16 cellular contexts compared by ENCODE assay signal in the genomic region with DNA sequence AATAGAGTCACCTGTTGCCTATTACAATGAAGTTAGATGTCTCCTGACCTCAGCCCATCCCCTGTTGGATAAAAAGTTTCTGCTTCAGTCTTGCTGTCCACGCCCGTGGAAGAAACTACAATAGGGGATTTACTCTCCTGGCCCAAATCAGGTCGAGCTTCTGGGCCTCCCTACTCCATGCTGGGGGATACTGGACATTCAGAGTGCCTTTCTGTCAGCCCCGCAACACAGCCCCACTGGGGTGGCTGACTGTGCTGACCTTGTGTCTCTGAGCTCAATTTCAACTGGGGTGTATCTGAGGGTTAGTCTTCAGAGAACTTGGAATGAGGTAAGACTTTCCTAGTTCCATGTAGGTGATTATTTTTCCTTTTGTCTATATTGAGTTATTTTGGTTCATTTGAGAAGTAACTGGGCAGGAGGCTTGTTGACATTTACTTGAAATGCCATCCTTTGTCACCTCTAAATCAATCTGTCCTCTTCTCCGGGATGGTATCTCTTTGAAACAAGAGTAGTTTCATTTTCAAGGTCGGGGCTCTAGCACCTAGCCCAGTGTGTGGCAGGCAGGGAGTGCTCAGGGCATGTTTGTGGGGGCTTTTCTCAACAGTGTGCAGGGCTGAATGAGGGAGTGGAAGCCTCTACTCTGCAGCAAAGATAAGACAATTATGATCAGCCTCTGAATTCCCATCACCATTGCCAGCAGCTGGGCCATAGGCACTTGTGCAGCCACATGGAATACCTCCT. TPM values are rescaled to one million over a fixed set of nuclear protein-coding genes. Genes with fewer than 3 reads are reported as not detected.
DNase-seq lines count a peak whose midpoint lies in the region; ATAC-seq and TF ChIP-seq lines count a peak whose summit lies in the region.
"Had no signal": no experiment of that assay in that cellular context is flagged by ENCODE, and none has a peak within 500 bp of the region (broad histone marks: within the 10 kb centered on the region; RNA-seq: fewer than 3 reads in every experiment).

No MANE protein-coding gene starts in this region.

- intact Hi-C loops in upper lobe of right lung (cut with DNase I): no loop called here

- CTCF ChIA-PET in HEK293 (lab: Yijun Ruan, JAX): no interaction called here
- CTCF ChIA-PET in GM10248 (lab: Yijun Ruan, JAX): interaction anchor here (1.9 kb wide), 1 partner anchor 11 kb away, joined by 5 read pairs; no protein-coding TSS in a partner anchor

- H3K4me3 ChIP-seq in HEK293 (ENCODE audit: low read depth, low read length) (no peak overlapping the region), Loucy (ENCODE audit: low read length, poor library complexity, severe bottlenecking) (no peak overlapping the region), upper lobe of right lung (no peak overlapping the region)
- H3K4me3 ChIP-seq: BLaER1 treated with 17β-estradiol and CSF1 and Interleukin-3, amounts not matched to agents 10 nM and 100 nM; HAP-1 had no signal

- no peaks in the 10 kb centered on the region for H3F3A ChIP-seq in Loucy (ENCODE audit: low read depth)

- peak; percentile 22 for DNase-seq in islet precursor cell
- DNase-seq in upper lobe of right lung: peak; percentile 18
- DNase-seq in medulla oblongata (ENCODE audit: extremely low spot score): no peak
- no peak for DNase-seq in cerebellar nuclear complex (lab: John Stamatoyannopoulos, UW)
- no peak for DNase-seq in GM10248 (ENCODE audit: extremely low spot score)
- DNase-seq: Calu3, NCI-H1417 treated with DMSO at 0.1 percent for 48 hours, NCI-H187 treated with DMSO at 0.1 percent for 48 hours, NCI-H2227 treated with DMSO at 0.1 percent for 48 hours, NCI-H510A treated with DMSO at 0.1 percent for 48 hours, NCI-H82 had no signal

- no peaks in the 10 kb centered on the region for H3K79me2 ChIP-seq in Loucy (ENCODE audit: insufficient read depth, low read length)

- ATAC-seq in upper lobe of right lung: no peak
- ATAC-seq: CD8-positive, alpha-beta T cell had no signal

- H2AFZ ChIP-seq in Loucy (ENCODE audit: low read length): no peak overlapping the region

- H3K27me3 ChIP-seq in Loucy (ENCODE audit: insufficient read depth, low read length, poor library complexity, severe bottlenecking) (no peaks in the 10 kb centered on the region), upper lobe of right lung (no peaks in the 10 kb centered on the region)

- POLR2A ChIA-PET in HEK293 (lab: Yijun Ruan, JAX): no interaction called here
- POLR2A ChIA-PET in GM10248 (lab: Yijun Ruan, JAX): no interaction called here

- H3K36me3 ChIP-seq in HEK293 (ENCODE audit: control insufficient read depth in 2 of 2, insufficient read depth in 1 of 2, low read length in 2 of 2) (no peaks in the 10 kb centered on the region), Loucy (ENCODE audit: insufficient read depth, low read length) (no peaks in the 10 kb centered on the region), upper lobe of right lung (no peaks in the 10 kb centered on the region)
- H3K36me3 ChIP-seq: BLaER1 treated with 17β-estradiol and CSF1 and Interleukin-3, amounts not matched to agents 10 nM and 100 nM; HAP-1 had no signal

- no peaks in the 10 kb centered on the region for H3K9me2 ChIP-seq in Loucy (replicated peaks; ENCODE audit: low read depth, low read length)

- no peak overlapping the region for H3K9ac ChIP-seq in Loucy (ENCODE audit: low read depth, low read length, poor library complexity, severe bottlenecking)
- H3K9ac ChIP-seq: BLaER1 treated with 17β-estradiol and CSF1 and Interleukin-3, amounts not matched to agents 10 nM and 100 nM had no signal

- H3K27ac ChIP-seq in HEK293 (ENCODE audit: extremely low read depth, low read depth, low read length) (no peak overlapping the region), upper lobe of right lung (no peak overlapping the region)
- H3K27ac ChIP-seq: BLaER1 treated with 17β-estradiol and CSF1 and Interleukin-3, amounts not matched to agents 10 nM and 100 nM had no signal

- no peaks in the 10 kb centered on the region for H3K9me3 ChIP-seq in HEK293 (ENCODE audit: control insufficient read depth, insufficient read depth, low read depth, low read length)
- no peaks in the 10 kb centered on the region for H3K9me3 ChIP-seq in Loucy (ENCODE audit: insufficient read depth, low read depth, low read length)
- H3K9me3 ChIP-seq in upper lobe of right lung: no peaks in the 10 kb centered on the region
- H3K9me3 ChIP-seq: BLaER1 treated with 17β-estradiol and CSF1 and Interleukin-3, amounts not matched to agents 10 nM and 100 nM; HAP-1 had no signal

- H4K20me1 ChIP-seq in Loucy (ENCODE audit: insufficient read depth, low read length, poor library complexity, severe bottlenecking): no peaks in the 10 kb centered on the region
- H4K20me1 ChIP-seq: BLaER1 treated with 17β-estradiol and CSF1 and Interleukin-3, amounts not matched to agents 10 nM and 100 nM had no signal

- H3K4me2 ChIP-seq in Loucy (ENCODE audit: low read depth, low read length, poor library complexity, severe bottlenecking): peak overlapping the region; percentile 14

- H3K4me1 ChIP-seq in HEK293 (ENCODE audit: control insufficient read depth, insufficient read depth, low read length) (no peaks in the 10 kb centered on the region), Loucy (ENCODE audit: insufficient read depth, low read length, poor library complexity, severe bottlenecking) (no peaks in the 10 kb centered on the region), upper lobe of right lung (no peaks in the 10 kb centered on the region)
- H3K4me1 ChIP-seq: BLaER1 treated with 17β-estradiol and CSF1 and Interleukin-3, amounts not matched to agents 10 nM and 100 nM; HAP-1 had no signal

- TF ChIP-seq CTCF in HEK293 (tag by site-specific recombination; IDR thresholded peaks at IDR 0.05): no peak
- no peak for TF ChIP-seq CTCF in Loucy (conservative IDR thresholded peaks at IDR 0.05; ENCODE audit: low read length)
- TF ChIP-seq CTCF in upper lobe of right lung (IDR thresholded peaks at IDR 0.05): no peak
- TF ChIP-seq CTCF in GM10248 (IDR thresholded peaks at IDR 0.05; ENCODE audit: control extremely low read depth, extremely low read depth, low read depth, missing control alignments): no peak

TF ChIP-seq in HEK293, 187 proteins besides CTCF, POLR2A, EP300 and RAD21:
- no peak for TF ChIP-seq ZNF248 (tag by site-specific recombination; IDR thresholded peaks at IDR 0.05)
- TF ChIP-seq ZNF155 (tag by site-specific recombination; IDR thresholded peaks at IDR 0.05): no peak
- peak; percentile 77; the same call in 1 of the 2 replicates for TF ChIP-seq SCRT2 (tag by site-specific recombination; IDR thresholded peaks at IDR 0.05)
TF ChIP-seq in HEK293: peak in this region for 1.

RNA-seq across cellular contexts. Expression of gene CXCL12, which starts 17.7 kb away (rescaled TPM):
- total RNA-seq in upper lobe of right lung: 40.8 TPM
- total RNA-seq: Calu3; CD8-positive, alpha-beta T cell had no signal

Comparison
In these comparisons a context has a peak if more than half of its experiments do, and no peak if none do; other contexts are left out.
1. DNase-seq: peak in islet precursor cell (single experiment) and upper lobe of right lung (single experiment); none in medulla oblongata (single experiment), cerebellar nuclear complex (0 of 2) and GM10248 (single experiment).